ENCODE assay signal across 1 cellular context in the genomic region with DNA sequence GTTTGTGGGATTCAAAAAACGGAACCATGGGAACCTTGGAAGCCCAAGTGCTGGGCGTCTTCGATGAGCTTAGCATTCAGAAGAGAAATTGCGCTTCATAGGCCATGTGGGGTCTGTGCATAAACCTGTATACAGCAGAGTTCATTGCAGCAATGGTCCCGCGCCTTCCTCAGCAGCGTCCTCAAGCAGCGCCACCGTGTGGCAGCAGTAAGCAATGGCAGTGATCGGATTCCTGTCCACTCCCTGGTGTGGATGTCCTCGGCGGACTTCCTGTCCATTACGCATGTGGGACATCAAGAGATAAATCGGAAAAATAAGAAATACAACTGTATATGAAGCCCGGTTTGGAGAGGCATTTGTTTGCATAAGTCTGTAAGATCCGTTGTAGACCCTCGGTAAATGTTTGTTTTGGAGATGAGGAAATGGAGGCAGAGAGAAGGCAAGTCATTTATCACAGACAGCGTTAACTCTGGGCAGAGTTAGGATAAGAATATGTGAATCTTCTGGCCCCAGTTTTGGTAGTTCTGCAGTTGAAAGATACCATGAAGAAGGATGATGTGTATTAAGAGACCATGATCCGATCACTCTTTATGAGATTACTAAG.
TF ChIP-seq lines count a peak whose summit lies in the region.

No MANE protein-coding gene starts in this region.

TF ChIP-seq in SK-N-SH treated with all-trans-retinoic acid at 6 μM for 48 hours, 23 proteins besides CTCF, POLR2A, EP300 and RAD21 (continued from another document):
- TF ChIP-seq, protein P1, sequence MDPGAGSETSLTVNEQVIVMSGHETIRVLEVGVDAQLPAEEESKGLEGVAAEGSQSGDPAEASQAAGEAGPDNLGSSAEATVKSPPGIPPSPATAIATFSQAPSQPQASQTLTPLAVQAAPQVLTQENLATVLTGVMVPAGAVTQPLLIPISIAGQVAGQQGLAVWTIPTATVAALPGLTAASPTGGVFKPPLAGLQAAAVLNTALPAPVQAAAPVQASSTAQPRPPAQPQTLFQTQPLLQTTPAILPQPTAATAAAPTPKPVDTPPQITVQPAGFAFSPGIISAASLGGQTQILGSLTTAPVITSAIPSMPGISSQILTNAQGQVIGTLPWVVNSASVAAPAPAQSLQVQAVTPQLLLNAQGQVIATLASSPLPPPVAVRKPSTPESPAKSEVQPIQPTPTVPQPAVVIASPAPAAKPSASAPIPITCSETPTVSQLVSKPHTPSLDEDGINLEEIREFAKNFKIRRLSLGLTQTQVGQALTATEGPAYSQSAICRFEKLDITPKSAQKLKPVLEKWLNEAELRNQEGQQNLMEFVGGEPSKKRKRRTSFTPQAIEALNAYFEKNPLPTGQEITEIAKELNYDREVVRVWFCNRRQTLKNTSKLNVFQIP (CRISPR knock-in tag; IDR thresholded peaks at IDR 0.05; ENCODE audit: borderline replicate concordance, low read depth): no peak
- TF ChIP-seq, protein P2, sequence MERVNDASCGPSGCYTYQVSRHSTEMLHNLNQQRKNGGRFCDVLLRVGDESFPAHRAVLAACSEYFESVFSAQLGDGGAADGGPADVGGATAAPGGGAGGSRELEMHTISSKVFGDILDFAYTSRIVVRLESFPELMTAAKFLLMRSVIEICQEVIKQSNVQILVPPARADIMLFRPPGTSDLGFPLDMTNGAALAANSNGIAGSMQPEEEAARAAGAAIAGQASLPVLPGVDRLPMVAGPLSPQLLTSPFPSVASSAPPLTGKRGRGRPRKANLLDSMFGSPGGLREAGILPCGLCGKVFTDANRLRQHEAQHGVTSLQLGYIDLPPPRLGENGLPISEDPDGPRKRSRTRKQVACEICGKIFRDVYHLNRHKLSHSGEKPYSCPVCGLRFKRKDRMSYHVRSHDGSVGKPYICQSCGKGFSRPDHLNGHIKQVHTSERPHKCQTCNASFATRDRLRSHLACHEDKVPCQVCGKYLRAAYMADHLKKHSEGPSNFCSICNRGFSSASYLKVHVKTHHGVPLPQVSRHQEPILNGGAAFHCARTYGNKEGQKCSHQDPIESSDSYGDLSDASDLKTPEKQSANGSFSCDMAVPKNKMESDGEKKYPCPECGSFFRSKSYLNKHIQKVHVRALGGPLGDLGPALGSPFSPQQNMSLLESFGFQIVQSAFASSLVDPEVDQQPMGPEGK (CRISPR knock-in tag; IDR thresholded peaks at IDR 0.05; ENCODE audit: borderline replicate concordance): no peak
- TF ChIP-seq, protein P3, sequence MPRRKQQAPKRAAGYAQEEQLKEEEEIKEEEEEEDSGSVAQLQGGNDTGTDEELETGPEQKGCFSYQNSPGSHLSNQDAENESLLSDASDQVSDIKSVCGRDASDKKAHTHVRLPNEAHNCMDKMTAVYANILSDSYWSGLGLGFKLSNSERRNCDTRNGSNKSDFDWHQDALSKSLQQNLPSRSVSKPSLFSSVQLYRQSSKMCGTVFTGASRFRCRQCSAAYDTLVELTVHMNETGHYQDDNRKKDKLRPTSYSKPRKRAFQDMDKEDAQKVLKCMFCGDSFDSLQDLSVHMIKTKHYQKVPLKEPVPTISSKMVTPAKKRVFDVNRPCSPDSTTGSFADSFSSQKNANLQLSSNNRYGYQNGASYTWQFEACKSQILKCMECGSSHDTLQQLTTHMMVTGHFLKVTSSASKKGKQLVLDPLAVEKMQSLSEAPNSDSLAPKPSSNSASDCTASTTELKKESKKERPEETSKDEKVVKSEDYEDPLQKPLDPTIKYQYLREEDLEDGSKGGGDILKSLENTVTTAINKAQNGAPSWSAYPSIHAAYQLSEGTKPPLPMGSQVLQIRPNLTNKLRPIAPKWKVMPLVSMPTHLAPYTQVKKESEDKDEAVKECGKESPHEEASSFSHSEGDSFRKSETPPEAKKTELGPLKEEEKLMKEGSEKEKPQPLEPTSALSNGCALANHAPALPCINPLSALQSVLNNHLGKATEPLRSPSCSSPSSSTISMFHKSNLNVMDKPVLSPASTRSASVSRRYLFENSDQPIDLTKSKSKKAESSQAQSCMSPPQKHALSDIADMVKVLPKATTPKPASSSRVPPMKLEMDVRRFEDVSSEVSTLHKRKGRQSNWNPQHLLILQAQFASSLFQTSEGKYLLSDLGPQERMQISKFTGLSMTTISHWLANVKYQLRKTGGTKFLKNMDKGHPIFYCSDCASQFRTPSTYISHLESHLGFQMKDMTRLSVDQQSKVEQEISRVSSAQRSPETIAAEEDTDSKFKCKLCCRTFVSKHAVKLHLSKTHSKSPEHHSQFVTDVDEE (CRISPR knock-in tag; IDR thresholded peaks at IDR 0.05): no peak
- TF ChIP-seq ZFP3 (CRISPR knock-in tag; IDR thresholded peaks at IDR 0.05): no peak
- no peak for TF ChIP-seq ZNF8 (CRISPR knock-in tag; IDR thresholded peaks at IDR 0.05)
